1 cellular context compared by ENCODE assay signal in the genomic region with DNA sequence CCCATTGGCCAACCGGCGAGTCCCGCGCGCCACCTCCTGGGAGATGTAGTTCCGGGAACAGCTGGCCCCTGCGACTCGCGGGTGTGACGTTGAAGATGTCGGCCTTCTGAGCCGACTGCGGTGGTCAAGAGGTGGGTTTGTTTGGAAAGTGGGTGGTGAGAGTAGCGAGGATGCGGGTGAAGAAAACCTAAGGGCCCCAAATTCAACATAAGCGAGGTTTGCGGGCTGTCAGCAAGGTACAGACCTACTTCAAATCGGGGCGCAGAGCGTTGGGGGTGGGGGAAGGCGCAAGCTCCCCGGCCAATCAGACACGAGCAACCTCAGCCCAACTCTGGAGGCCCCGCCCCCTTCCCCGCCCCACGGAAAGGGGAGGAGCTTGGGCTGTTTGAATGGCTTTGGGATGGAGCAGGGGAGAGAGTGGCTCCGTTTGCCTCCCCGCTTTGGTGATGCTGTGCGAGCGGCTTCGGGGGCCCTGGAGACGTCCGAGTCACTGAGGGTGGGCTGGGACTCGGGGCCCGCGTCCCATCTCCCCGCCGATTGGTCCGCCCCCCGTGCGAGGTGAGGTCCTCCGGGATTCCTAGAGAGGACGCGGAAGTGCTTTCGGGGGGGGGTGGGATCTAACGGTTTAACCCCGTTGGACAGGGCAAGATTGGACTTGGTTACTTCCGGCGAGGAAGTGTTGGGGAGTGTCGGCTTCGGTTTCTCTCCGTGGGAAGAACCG.
TF ChIP-seq lines count a peak whose summit lies in the region.

ZKSCAN5 (plus strand) TSS at position 60 of the 721 bp plus-strand sequence. CDS start 1,383 bp downstream, outside the sequence.

TF ChIP-seq in K562, 482 proteins besides CTCF, POLR2A, EP300 and RAD21 (continued from another document and continues in another):
- no peak for TF ChIP-seq IRF9 (tag; IDR thresholded peaks at IDR 0.05)
- no peak for TF ChIP-seq ZNF239 (CRISPR knock-in tag; IDR thresholded peaks at IDR 0.05)
- TF ChIP-seq POLR3G (IDR thresholded peaks at IDR 0.05; ENCODE audit: extremely low read depth, insufficient read length, insufficient replicate concordance), result no peak
- TF ChIP-seq, protein P1, sequence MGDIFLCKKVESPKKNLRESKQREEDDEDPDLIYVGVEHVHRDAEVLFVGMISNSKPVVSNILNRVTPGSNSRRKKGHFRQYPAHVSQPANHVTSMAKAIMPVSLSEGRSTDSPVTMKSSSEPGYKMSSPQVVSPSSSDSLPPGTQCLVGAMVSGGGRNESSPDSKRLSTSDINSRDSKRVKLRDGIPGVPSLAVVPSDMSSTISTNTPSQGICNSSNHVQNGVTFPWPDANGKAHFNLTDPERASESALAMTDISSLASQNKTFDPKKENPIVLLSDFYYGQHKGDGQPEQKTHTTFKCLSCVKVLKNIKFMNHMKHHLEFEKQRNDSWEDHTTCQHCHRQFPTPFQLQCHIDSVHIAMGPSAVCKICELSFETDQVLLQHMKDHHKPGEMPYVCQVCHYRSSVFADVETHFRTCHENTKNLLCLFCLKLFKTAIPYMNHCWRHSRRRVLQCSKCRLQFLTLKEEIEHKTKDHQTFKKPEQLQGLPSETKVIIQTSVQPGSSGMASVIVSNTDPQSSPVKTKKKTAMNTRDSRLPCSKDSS (IDR thresholded peaks at IDR 0.05; ENCODE audit: low read depth, partially characterized antibody), result no peak
- TF ChIP-seq SMARCE1 (IDR thresholded peaks at IDR 0.05), result no peak
- TF ChIP-seq ZNF668 (CRISPR knock-in tag; IDR thresholded peaks at IDR 0.05), result no peak
- TF ChIP-seq PTBP1 (IDR thresholded peaks at IDR 0.05; ENCODE audit: low read depth, low read length), result no peak
- no peak for TF ChIP-seq HSF4 (CRISPR knock-in tag; IDR thresholded peaks at IDR 0.05; ENCODE audit: borderline replicate concordance)
- TF ChIP-seq IFI16 (CRISPR knock-in tag; IDR thresholded peaks at IDR 0.05), result no peak
- peak; percentile 93 for TF ChIP-seq ETV1 (tag; conservative IDR thresholded peaks at IDR 0.05; ENCODE audit: low read depth)
- TF ChIP-seq HES1 (IDR thresholded peaks at IDR 0.05; ENCODE audit: low read depth), result no peak
- TF ChIP-seq ARID4B (CRISPR knock-in tag; IDR thresholded peaks at IDR 0.05), result peak; percentile 54; the same call in 1 of the 2 replicates
- TF ChIP-seq GABPB1 (CRISPR knock-in tag; IDR thresholded peaks at IDR 0.05), result peak; percentile 93
- peak; percentile 91 for TF ChIP-seq MTA1 (IDR thresholded peaks at IDR 0.05; ENCODE audit: borderline replicate concordance)
- no peak for TF ChIP-seq ZFPM2 (CRISPR knock-in tag; IDR thresholded peaks at IDR 0.05)
- TF ChIP-seq RBM39 (optimal IDR thresholded peaks at IDR 0.05; ENCODE audit: low read depth, low read length), result no peak
- TF ChIP-seq NCOA4 (IDR thresholded peaks at IDR 0.05; ENCODE audit: partially characterized antibody), result no peak
- TF ChIP-seq STAT5A (IDR thresholded peaks at IDR 0.05; ENCODE audit: borderline replicate concordance, low read length), result peak; percentile 38; the same call in 1 of the 2 replicates
- no peak for TF ChIP-seq RFX7 (CRISPR knock-in tag; IDR thresholded peaks at IDR 0.05)
- TF ChIP-seq, protein P2, sequence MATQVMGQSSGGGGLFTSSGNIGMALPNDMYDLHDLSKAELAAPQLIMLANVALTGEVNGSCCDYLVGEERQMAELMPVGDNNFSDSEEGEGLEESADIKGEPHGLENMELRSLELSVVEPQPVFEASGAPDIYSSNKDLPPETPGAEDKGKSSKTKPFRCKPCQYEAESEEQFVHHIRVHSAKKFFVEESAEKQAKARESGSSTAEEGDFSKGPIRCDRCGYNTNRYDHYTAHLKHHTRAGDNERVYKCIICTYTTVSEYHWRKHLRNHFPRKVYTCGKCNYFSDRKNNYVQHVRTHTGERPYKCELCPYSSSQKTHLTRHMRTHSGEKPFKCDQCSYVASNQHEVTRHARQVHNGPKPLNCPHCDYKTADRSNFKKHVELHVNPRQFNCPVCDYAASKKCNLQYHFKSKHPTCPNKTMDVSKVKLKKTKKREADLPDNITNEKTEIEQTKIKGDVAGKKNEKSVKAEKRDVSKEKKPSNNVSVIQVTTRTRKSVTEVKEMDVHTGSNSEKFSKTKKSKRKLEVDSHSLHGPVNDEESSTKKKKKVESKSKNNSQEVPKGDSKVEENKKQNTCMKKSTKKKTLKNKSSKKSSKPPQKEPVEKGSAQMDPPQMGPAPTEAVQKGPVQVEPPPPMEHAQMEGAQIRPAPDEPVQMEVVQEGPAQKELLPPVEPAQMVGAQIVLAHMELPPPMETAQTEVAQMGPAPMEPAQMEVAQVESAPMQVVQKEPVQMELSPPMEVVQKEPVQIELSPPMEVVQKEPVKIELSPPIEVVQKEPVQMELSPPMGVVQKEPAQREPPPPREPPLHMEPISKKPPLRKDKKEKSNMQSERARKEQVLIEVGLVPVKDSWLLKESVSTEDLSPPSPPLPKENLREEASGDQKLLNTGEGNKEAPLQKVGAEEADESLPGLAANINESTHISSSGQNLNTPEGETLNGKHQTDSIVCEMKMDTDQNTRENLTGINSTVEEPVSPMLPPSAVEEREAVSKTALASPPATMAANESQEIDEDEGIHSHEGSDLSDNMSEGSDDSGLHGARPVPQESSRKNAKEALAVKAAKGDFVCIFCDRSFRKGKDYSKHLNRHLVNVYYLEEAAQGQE (CRISPR knock-in tag; IDR thresholded peaks at IDR 0.05; ENCODE audit: low read depth), result no peak; the same call in 1 of the 2 replicates
- no peak for TF ChIP-seq HDAC3 (IDR thresholded peaks at IDR 0.05; ENCODE audit: borderline replicate concordance, partially characterized antibody)
- TF ChIP-seq GATA2 (CRISPR knock-in tag; IDR thresholded peaks at IDR 0.05), result no peak
- no peak for TF ChIP-seq RAD51 (IDR thresholded peaks at IDR 0.05; ENCODE audit: borderline replicate concordance, low read depth)
- TF ChIP-seq ZNF57 (CRISPR knock-in tag; IDR thresholded peaks at IDR 0.05), result no peak
- no peak for TF ChIP-seq MEIS2 (IDR thresholded peaks at IDR 0.05; ENCODE audit: partially characterized antibody)
- TF ChIP-seq CHD2 (IDR thresholded peaks at IDR 0.05; ENCODE audit: low read depth, low read length), result no peak; the same call in 1 of the 2 replicates
- TF ChIP-seq PHTF2 (CRISPR knock-in tag; IDR thresholded peaks at IDR 0.05), result no peak
- no peak for TF ChIP-seq ZNF584 (CRISPR knock-in tag; IDR thresholded peaks at IDR 0.05; ENCODE audit: low read depth)
- no peak for TF ChIP-seq ZNF24 (IDR thresholded peaks at IDR 0.05)
- TF ChIP-seq KDM4B (IDR thresholded peaks at IDR 0.05; ENCODE audit: borderline replicate concordance in 2 of 2, low read depth in 1 of 2), result peak in 1 of 2 experiments; percentile 95; a peak in 2 of 4 replicates
- TF ChIP-seq RBFOX2 (IDR thresholded peaks at IDR 0.05; ENCODE audit: low read depth, low read length), result peak; percentile 87
- 0 out of 2 replicates have a peak, but pooled peaks have one; percentile 50 for TF ChIP-seq TGIF2 (CRISPR knock-in tag; IDR thresholded peaks at IDR 0.05)
- no peak for TF ChIP-seq TFAM (CRISPR knock-in tag; conservative IDR thresholded peaks at IDR 0.05)
- TF ChIP-seq, protein P3, sequence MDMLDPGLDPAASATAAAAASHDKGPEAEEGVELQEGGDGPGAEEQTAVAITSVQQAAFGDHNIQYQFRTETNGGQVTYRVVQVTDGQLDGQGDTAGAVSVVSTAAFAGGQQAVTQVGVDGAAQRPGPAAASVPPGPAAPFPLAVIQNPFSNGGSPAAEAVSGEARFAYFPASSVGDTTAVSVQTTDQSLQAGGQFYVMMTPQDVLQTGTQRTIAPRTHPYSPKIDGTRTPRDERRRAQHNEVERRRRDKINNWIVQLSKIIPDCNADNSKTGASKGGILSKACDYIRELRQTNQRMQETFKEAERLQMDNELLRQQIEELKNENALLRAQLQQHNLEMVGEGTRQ (CRISPR knock-in tag; IDR thresholded peaks at IDR 0.05), result no peak
- no peak for TF ChIP-seq RBM22 (IDR thresholded peaks at IDR 0.05; ENCODE audit: low read depth, low read length, poor library complexity, severe bottlenecking)
- TF ChIP-seq, protein P4, sequence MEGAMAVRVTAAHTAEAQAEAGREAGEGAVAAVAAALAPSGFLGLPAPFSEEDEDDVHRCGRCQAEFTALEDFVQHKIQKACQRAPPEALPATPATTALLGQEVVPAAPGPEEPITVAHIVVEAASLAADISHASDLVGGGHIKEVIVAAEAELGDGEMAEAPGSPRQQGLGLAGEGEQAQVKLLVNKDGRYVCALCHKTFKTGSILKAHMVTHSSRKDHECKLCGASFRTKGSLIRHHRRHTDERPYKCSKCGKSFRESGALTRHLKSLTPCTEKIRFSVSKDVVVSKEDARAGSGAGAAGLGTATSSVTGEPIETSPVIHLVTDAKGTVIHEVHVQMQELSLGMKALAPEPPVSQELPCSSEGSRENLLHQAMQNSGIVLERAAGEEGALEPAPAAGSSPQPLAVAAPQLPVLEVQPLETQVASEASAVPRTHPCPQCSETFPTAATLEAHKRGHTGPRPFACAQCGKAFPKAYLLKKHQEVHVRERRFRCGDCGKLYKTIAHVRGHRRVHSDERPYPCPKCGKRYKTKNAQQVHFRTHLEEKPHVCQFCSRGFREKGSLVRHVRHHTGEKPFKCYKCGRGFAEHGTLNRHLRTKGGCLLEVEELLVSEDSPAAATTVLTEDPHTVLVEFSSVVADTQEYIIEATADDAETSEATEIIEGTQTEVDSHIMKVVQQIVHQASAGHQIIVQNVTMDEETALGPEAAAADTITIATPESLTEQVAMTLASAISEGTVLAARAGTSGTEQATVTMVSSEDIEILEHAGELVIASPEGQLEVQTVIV (CRISPR knock-in tag; IDR thresholded peaks at IDR 0.05; ENCODE audit: borderline replicate concordance), result no peak
- TF ChIP-seq ZC3H11A (IDR thresholded peaks at IDR 0.05; ENCODE audit: low read depth, low read length), result no peak
- TF ChIP-seq SMAD2 (IDR thresholded peaks at IDR 0.05; ENCODE audit: low read depth, low read length), result no peak
- no peak for TF ChIP-seq HMG20B (CRISPR knock-in tag; IDR thresholded peaks at IDR 0.05)
- peak in 1 of 2 experiments; percentile 81; a peak in 2 of 4 replicates for TF ChIP-seq ZNF639 (CRISPR knock-in tag; conservative IDR thresholded peaks at IDR 0.05 in 1 of 2, IDR thresholded peaks at IDR 0.05 in 1 of 2)
- TF ChIP-seq, protein P5, sequence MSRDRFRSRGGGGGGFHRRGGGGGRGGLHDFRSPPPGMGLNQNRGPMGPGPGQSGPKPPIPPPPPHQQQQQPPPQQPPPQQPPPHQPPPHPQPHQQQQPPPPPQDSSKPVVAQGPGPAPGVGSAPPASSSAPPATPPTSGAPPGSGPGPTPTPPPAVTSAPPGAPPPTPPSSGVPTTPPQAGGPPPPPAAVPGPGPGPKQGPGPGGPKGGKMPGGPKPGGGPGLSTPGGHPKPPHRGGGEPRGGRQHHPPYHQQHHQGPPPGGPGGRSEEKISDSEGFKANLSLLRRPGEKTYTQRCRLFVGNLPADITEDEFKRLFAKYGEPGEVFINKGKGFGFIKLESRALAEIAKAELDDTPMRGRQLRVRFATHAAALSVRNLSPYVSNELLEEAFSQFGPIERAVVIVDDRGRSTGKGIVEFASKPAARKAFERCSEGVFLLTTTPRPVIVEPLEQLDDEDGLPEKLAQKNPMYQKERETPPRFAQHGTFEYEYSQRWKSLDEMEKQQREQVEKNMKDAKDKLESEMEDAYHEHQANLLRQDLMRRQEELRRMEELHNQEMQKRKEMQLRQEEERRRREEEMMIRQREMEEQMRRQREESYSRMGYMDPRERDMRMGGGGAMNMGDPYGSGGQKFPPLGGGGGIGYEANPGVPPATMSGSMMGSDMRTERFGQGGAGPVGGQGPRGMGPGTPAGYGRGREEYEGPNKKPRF (IDR thresholded peaks at IDR 0.05; ENCODE audit: low read depth, low read length), result no peak
- no peak for TF ChIP-seq BDP1 (IDR thresholded peaks at IDR 0.05; ENCODE audit: insufficient read depth, insufficient read length)
